15 cellular contexts compared by ENCODE assay signal in the genomic region with DNA sequence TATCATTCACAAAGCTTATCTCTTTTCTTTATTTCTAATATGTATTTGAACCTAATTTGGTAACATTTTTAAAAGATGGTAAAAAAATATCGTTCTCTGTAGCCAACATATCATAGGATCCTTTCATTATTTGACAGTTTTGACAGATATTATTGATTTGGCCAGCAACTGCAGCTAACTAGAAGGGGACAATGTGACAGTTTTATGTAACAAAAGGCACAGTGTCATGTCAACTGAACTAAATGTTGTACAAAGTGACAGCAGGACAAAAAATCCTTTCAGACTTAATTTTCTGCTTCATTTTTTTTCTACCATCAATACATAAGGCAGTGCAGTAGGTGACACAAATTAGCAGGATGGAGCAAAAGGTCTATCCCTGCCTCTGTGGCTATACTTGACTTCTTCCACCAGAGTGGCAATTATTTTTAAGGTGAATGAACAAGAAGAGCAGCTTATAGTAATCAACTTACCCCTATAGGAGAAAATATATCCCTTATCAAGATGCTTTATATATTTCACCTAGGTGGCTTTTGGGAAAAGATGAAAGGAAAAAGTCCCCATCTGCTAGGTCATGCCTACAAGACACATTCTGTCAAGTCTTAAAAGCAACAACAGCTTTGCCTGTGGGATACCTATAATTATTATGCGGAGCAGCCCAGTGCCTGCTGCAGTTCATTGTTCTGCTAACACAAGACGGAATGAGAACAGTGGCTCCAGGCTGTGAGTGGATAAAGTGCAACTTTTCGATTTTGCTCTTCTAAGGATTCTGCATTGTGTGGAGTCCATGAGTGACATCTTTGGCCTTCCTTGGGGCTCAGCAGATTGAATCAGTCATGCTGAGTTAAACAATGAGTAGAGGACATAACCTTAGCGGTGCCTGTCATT.
"Had no signal": no experiment of that assay in that cellular context is flagged by ENCODE, and none has a peak within 500 bp of the region (broad histone marks: within the 10 kb centered on the region; RNA-seq: fewer than 3 reads in every experiment).

No MANE protein-coding gene starts in this region.

- H3K27me3 ChIP-seq: brain microvascular endothelial cell, left lung, ovary, testis had no signal

- FAIRE-seq: islet of Langerhans had no signal

- H3K9me3 ChIP-seq: ovary, testis had no signal

- H3K4me3 ChIP-seq: left lung, ovary, testis had no signal

- H3K36me3 ChIP-seq: brain microvascular endothelial cell, left lung, ovary had no signal

- DNase-seq: activated CD4-positive, alpha-beta memory T cell treated with anti-CD3 and anti-CD28 coated beads for 36 hours; activated gamma-delta T cell treated with Interleukin-2 at 50 U/mL for 16 hours; activated naive CD8-positive, alpha-beta T cell treated with anti-CD3 and anti-CD28 coated beads for 36 hours; activated T-cell treated with anti-CD3 and anti-CD28 coated beads, Interleukin-2, amount 50 U/mL, for 4 hours; brain microvascular endothelial cell; erythroblast; hypothalamus; left lung; ovary; stimulated activated CD4-positive, alpha-beta T cell treated with anti-CD3 and anti-CD28 coated beads, Interleukin-15, amount 100 ng/mL, for 24 hours; stimulated activated CD4-positive, alpha-beta T cell treated with anti-CD3 and anti-CD28 coated beads, Interleukin-4, amount 100 ng/mL, for 4 hours; stimulated activated naive CD8-positive, alpha-beta T cell treated with anti-CD3 and anti-CD28 coated beads, Interleukin-15, amount 100 ng/mL, for 72 hours; T-helper 9 cell; testis had no signal

- ATAC-seq: activated T-cell treated with anti-CD3 and anti-CD28 coated beads, Interleukin-2, amount 50 U/mL, for 4 hours; left lung; stimulated activated naive CD8-positive, alpha-beta T cell treated with anti-CD3 and anti-CD28 coated beads, Interleukin-15, amount 100 ng/mL, for 72 hours had no signal

- H3K27ac ChIP-seq: brain microvascular endothelial cell, left lung, ovary, testis had no signal

- H3K4me1 ChIP-seq: left lung, testis had no signal
